26 cellular contexts compared by ENCODE assay signal in genomic region chr7:157509226-157509625, GRCh38.
"Had no signal": no experiment of that assay in that cellular context is flagged by ENCODE, and none has a peak within 500 bp of the region (broad histone marks: within the 10 kb centered on the region; RNA-seq: fewer than 3 reads in every experiment).

No MANE protein-coding gene starts in this region.

- FAIRE-seq: colon, endometrium, endothelial cell of umbilical vein, frontal cortex had no signal

- H3K36me3 ChIP-seq: colonic mucosa, esophagus muscularis mucosa, esophagus squamous epithelium, gastrocnemius medialis, gastroesophageal sphincter, heart left ventricle, heart right ventricle had no signal

- DNase-seq: colonic mucosa; cortex of kidney; dermis blood vessel endothelial cell; dorsolateral prefrontal cortex; effector CD4-positive, alpha-beta T cell; effector CD8-positive, alpha-beta T cell; effector memory CD4-positive, alpha-beta T cell; effector memory CD8-positive, alpha-beta T cell; erythroblast; esophagus squamous epithelium; foreskin fibroblast; foreskin keratinocyte; foreskin melanocyte; gastrocnemius medialis; glutamatergic neuron; heart left ventricle; heart right ventricle had no signal

- H3K27ac ChIP-seq: colonic mucosa, coronary artery, dorsolateral prefrontal cortex, epithelial cell of prostate, esophagus muscularis mucosa, esophagus squamous epithelium, foreskin keratinocyte, gastrocnemius medialis, gastroesophageal sphincter, heart left ventricle, heart right ventricle had no signal

- H3K4me1 ChIP-seq: colonic mucosa, esophagus muscularis mucosa, esophagus squamous epithelium, foreskin keratinocyte, gastrocnemius medialis, gastroesophageal sphincter, heart left ventricle, heart right ventricle had no signal

- ATAC-seq: effector memory CD8-positive, alpha-beta T cell; esophagus mucosa; foreskin keratinocyte; gastrocnemius medialis; gastroesophageal sphincter; heart left ventricle had no signal

- H3K27me3 ChIP-seq: colonic mucosa, foreskin keratinocyte had no signal

- H3K4me3 ChIP-seq: colonic mucosa, coronary artery, dorsolateral prefrontal cortex, esophagus muscularis mucosa, esophagus squamous epithelium, gastrocnemius medialis, gastroesophageal sphincter, heart left ventricle, heart right ventricle had no signal

- H3K9me3 ChIP-seq: colonic mucosa, gastrocnemius medialis had no signal
